In the genomic region with DNA sequence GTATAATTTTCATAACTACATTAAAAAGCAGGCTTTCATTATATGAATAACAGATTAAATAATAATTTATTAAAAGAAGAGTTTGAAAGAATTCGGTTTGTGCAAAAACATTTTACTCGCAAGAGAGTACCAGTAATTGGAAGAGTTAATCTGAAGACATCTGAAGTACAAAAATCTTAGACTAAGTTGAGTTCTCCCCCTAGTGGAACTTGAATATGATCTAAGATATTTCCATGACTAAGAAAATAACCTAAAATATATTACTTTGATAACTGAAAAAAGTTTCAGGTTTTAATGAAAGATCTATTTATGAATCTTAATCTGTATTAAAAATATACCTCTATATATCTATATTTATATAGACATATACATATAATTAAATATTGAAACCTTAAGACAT, we compare ENCODE assay signal across 9 cellular contexts.
DNase-seq lines count a peak whose midpoint lies in the region; ATAC-seq, FAIRE-seq and TF ChIP-seq lines count a peak whose summit lies in the region.
"Had no signal": no experiment of that assay in that cellular context is flagged by ENCODE, and none has a peak within 500 bp of the region (broad histone marks: within the 10 kb centered on the region; RNA-seq: fewer than 3 reads in every experiment).

No MANE protein-coding gene starts in this region.

- H3K27ac ChIP-seq in C4-2B (no peak overlapping the region), foreskin keratinocyte (no peak overlapping the region)

- H3K4me3 Mint-ChIP-seq in activated naive CD4-positive, alpha-beta T cell treated with anti-CD3 and anti-CD28 coated beads, Interleukin-2, amount 10 ng/mL, durations not matched to agents 7 days and 5 days = no peak overlapping the region
- H3K4me3 Mint-ChIP-seq: central memory CD8-positive, alpha-beta T cell had no signal

- no peaks in the 10 kb centered on the region for H3K27me3 Mint-ChIP-seq in activated naive CD4-positive, alpha-beta T cell treated with anti-CD3 and anti-CD28 coated beads, Interleukin-2, amount 10 ng/mL, durations not matched to agents 7 days and 5 days
- H3K27me3 Mint-ChIP-seq: central memory CD8-positive, alpha-beta T cell had no signal

- no peaks in the 10 kb centered on the region for H3K27me3 ChIP-seq in foreskin keratinocyte

- no peak for ATAC-seq in foreskin keratinocyte

- FAIRE-seq in RCC 7860 (lab: Jason Lieb, UNC) = no peak

- H3K27ac Mint-ChIP-seq in activated naive CD4-positive, alpha-beta T cell treated with anti-CD3 and anti-CD28 coated beads, Interleukin-2, amount 10 ng/mL, durations not matched to agents 7 days and 5 days = no peak overlapping the region

- H3K4me1 Mint-ChIP-seq in activated naive CD4-positive, alpha-beta T cell treated with anti-CD3 and anti-CD28 coated beads, Interleukin-2, amount 10 ng/mL, durations not matched to agents 7 days and 5 days = peaks cover 23% of the 10 kb centered on the region
- H3K4me1 Mint-ChIP-seq: central memory CD8-positive, alpha-beta T cell had no signal

- H3K36me3 Mint-ChIP-seq in activated naive CD4-positive, alpha-beta T cell treated with anti-CD3 and anti-CD28 coated beads, Interleukin-2, amount 10 ng/mL, durations not matched to agents 7 days and 5 days = peaks cover 2% of the 10 kb centered on the region

- peak; percentile 29 for DNase-seq in GM20000 (ENCODE audit: low spot score)
- DNase-seq in RCC 7860 (ENCODE audit: low spot score) = peak; percentile 24
- DNase-seq in foreskin keratinocyte = no peak
- no peak for DNase-seq in activated naive CD4-positive, alpha-beta T cell treated with anti-CD3 and anti-CD28 coated beads, Interleukin-2, amount 10 ng/mL, durations not matched to agents 7 days and 5 days
- DNase-seq in NCI-H1417 treated with DMSO at 0.1 percent for 48 hours (lab: John Stamatoyannopoulos, UW) = no peak
- DNase-seq in stimulated activated CD4-positive, alpha-beta T cell treated with anti-CD3 and anti-CD28 coated beads, Interleukin-4, amount 100 ng/mL, for 24 hours = no peak
- DNase-seq in epidermal melanocyte (ENCODE audit: insufficient read length, low spot score) = no peak

- no peaks in the 10 kb centered on the region for H3K4me1 ChIP-seq in foreskin keratinocyte

- CTCF ChIA-PET in activated naive CD4-positive, alpha-beta T cell treated with anti-CD3 and anti-CD28 coated beads, Interleukin-2, amount 10 ng/mL, durations not matched to agents 7 days and 5 days (lab: Charles Lee) = interaction anchor here (0.6 to 2.3 kb wide), 7 partner anchors 12 to 289 kb away, joined by 3 to 11 read pairs (median 5); partner anchors contain the start of gene GFI1

- H3K9me3 Mint-ChIP-seq in activated naive CD4-positive, alpha-beta T cell treated with anti-CD3 and anti-CD28 coated beads, Interleukin-2, amount 10 ng/mL, durations not matched to agents 7 days and 5 days = no peaks in the 10 kb centered on the region
- H3K9me3 Mint-ChIP-seq: central memory CD8-positive, alpha-beta T cell had no signal

- TF ChIP-seq CTCF in C4-2B (conservative IDR thresholded peaks at IDR 0.05) (peak; percentile 56), GM20000 (IDR thresholded peaks at IDR 0.05; ENCODE audit: extremely low read depth, missing control alignments) (peak; percentile 37), foreskin keratinocyte (conservative IDR thresholded peaks at IDR 0.05) (peak; percentile 63)

Comparison
In these comparisons a context has a peak if more than half of its experiments do, and no peak if none do; other contexts are left out.
1. DNase-seq: peak in GM20000 (single experiment) and RCC 7860 (single experiment); none in foreskin keratinocyte (0 of 2), activated naive CD4-positive, alpha-beta T cell treated with anti-CD3 and anti-CD28 coated beads, Interleukin-2, amount 10 ng/mL, durations not matched to agents 7 days and 5 days (single experiment), NCI-H1417 treated with DMSO at 0.1 percent for 48 hours (single experiment), stimulated activated CD4-positive, alpha-beta T cell treated with anti-CD3 and anti-CD28 coated beads, Interleukin-4, amount 100 ng/mL, for 24 hours (single experiment) and epidermal melanocyte (single experiment).
2. Peak in every context shown above with its lines, with median percentiles within 50 percentile points of each other: CTCF ChIP-seq.